Comparison of ENCODE assay signal across 29 cellular contexts in genomic region chr12:96068636-96069035, GRCh38.
"Had no signal": no experiment of that assay in that cellular context is flagged by ENCODE, and none has a peak within 500 bp of the region (broad histone marks: within the 10 kb centered on the region; RNA-seq: fewer than 3 reads in every experiment).

No MANE protein-coding gene starts in this region.

- H3K27ac Mint-ChIP-seq: dendritic cell treated with granulocyte-macrophage colony-stimulating factor and Interleukin-4, amounts not matched to agents 40 ng/mL and 50 ng/mL, for 4 days; endodermal cell had no signal

- FAIRE-seq: colon, endometrium, endothelial cell of umbilical vein, frontal cortex had no signal

- ATAC-seq: effector memory CD8-positive, alpha-beta T cell; esophagus mucosa; foreskin keratinocyte; gastrocnemius medialis; gastroesophageal sphincter; heart left ventricle; heart right ventricle had no signal

- H3K9me3 Mint-ChIP-seq: dendritic cell treated with granulocyte-macrophage colony-stimulating factor and Interleukin-4, amounts not matched to agents 40 ng/mL and 50 ng/mL, for 4 days; effector memory CD8-positive, alpha-beta T cell had no signal

- DNase-seq: colonic mucosa; cortex of kidney; dermis blood vessel endothelial cell; dorsolateral prefrontal cortex; effector CD4-positive, alpha-beta T cell; effector CD8-positive, alpha-beta T cell; effector memory CD4-positive, alpha-beta T cell; effector memory CD8-positive, alpha-beta T cell; endodermal cell; erythroblast; esophagus squamous epithelium; foreskin fibroblast; foreskin keratinocyte; foreskin melanocyte; gastrocnemius medialis; glutamatergic neuron; head of caudate nucleus; heart left ventricle; heart right ventricle had no signal

- H3K4me3 ChIP-seq: colonic mucosa, coronary artery, dorsolateral prefrontal cortex, esophagus muscularis mucosa, esophagus squamous epithelium, gastrocnemius medialis, gastroesophageal sphincter, heart left ventricle, heart right ventricle had no signal

- H3K4me1 ChIP-seq: colonic mucosa, foreskin keratinocyte, gastrocnemius medialis, gastroesophageal sphincter had no signal

- H3K4me3 Mint-ChIP-seq: dendritic cell treated with granulocyte-macrophage colony-stimulating factor and Interleukin-4, amounts not matched to agents 40 ng/mL and 50 ng/mL, for 4 days; effector memory CD8-positive, alpha-beta T cell; endodermal cell had no signal

- H3K27ac ChIP-seq: colonic mucosa, coronary artery, dorsolateral prefrontal cortex, epithelial cell of prostate, esophagus muscularis mucosa, foreskin keratinocyte, gastrocnemius medialis, gastroesophageal sphincter, heart left ventricle, heart right ventricle had no signal

- H3K27me3 ChIP-seq: colonic mucosa, dorsolateral prefrontal cortex, esophagus muscularis mucosa, esophagus squamous epithelium, foreskin keratinocyte, gastrocnemius medialis, gastroesophageal sphincter, heart left ventricle had no signal

- H3K36me3 ChIP-seq: colonic mucosa, esophagus muscularis mucosa, esophagus squamous epithelium, gastrocnemius medialis, gastroesophageal sphincter, heart left ventricle, heart right ventricle had no signal

- H3K9me3 ChIP-seq: colonic mucosa, esophagus muscularis mucosa, esophagus squamous epithelium, gastrocnemius medialis, gastroesophageal sphincter, heart left ventricle, heart right ventricle had no signal
